Comparison of ENCODE assay signal across 8 cellular contexts in genomic region chr17:75205793-75206163, GRCh38. TPM values are rescaled to one million over a fixed set of nuclear protein-coding genes. Genes with fewer than 3 reads are reported as not detected.
DNase-seq lines count a peak whose midpoint lies in the region; ATAC-seq and TF ChIP-seq lines count a peak whose summit lies in the region.

No MANE protein-coding gene starts in this region.

- peaks cover 9% of the 10 kb centered on the region for H3K27me3 Mint-ChIP-seq in neural progenitor cell (ENCODE audit: insufficient read depth, low read depth)

- no peaks in the 10 kb centered on the region for H3K9me2 ChIP-seq in DOHH2 (replicated peaks; ENCODE audit: control insufficient read depth, low read length)
- no peaks in the 10 kb centered on the region for H3K9me2 ChIP-seq in Karpas-422 (replicated peaks; ENCODE audit: insufficient read depth, low read length)

- peaks cover 11% of the 10 kb centered on the region for H3K36me3 Mint-ChIP-seq in neural progenitor cell

- no peaks in the 10 kb centered on the region for H3K9me3 Mint-ChIP-seq in neural progenitor cell

- H4K20me1 ChIP-seq in DOHH2 (ENCODE audit: control insufficient read depth, insufficient read depth, low read depth, low read length): no peaks in the 10 kb centered on the region
- H4K20me1 ChIP-seq in Karpas-422 (ENCODE audit: insufficient read depth, low read depth, low read length): peaks cover 4% of the 10 kb centered on the region; the same call in 1 of the 2 replicates
- peaks cover 8% of the 10 kb centered on the region for H4K20me1 ChIP-seq in neural progenitor cell (ENCODE audit: low read depth)

- H3K27me3 ChIP-seq in DOHH2 (ENCODE audit: control insufficient read depth, low read length) (no peaks in the 10 kb centered on the region), Karpas-422 (ENCODE audit: low read length) (no peaks in the 10 kb centered on the region), dorsolateral prefrontal cortex (no peaks in the 10 kb centered on the region), neural progenitor cell (no peaks in the 10 kb centered on the region)

- H3F3A ChIP-seq in DOHH2 (ENCODE audit: control insufficient read depth, insufficient read depth): peaks cover 6% of the 10 kb centered on the region; the same call in 1 of the 2 replicates
- H3F3A ChIP-seq in neural progenitor cell (ENCODE audit: low read depth): peaks cover 21% of the 10 kb centered on the region

- peak overlapping the region; percentile 100 for H3K27ac Mint-ChIP-seq in neural progenitor cell

- peak overlapping the region; percentile 96 for H3K4me3 Mint-ChIP-seq in neural progenitor cell

- peaks cover 14% of the 10 kb centered on the region for H3K4me1 Mint-ChIP-seq in neural progenitor cell

- H3K4me2 ChIP-seq in DOHH2 (ENCODE audit: low read length): peak overlapping the region; percentile 79
- peak overlapping the region; percentile 88 for H3K4me2 ChIP-seq in Karpas-422 (ENCODE audit: low read depth, low read length, poor library complexity, severe bottlenecking)
- peak overlapping the region; percentile 99 for H3K4me2 ChIP-seq in neural progenitor cell

- intact Hi-C loops in dorsolateral prefrontal cortex (cut with DNase I): loop anchor here (1.0 to 10.0 kb wide), 3 partner anchors 22 to 171 kb away; no protein-coding TSS in a partner anchor

- ATAC-seq in HG02884 (IDR thresholded peaks at IDR 0.05; ENCODE audit: unreplicated experiment) (no peak), GM18498 (IDR thresholded peaks at IDR 0.05; ENCODE audit: unreplicated experiment) (no peak)

- H3K27ac ChIP-seq in DOHH2 (ENCODE audit: low read depth, low read length): peak overlapping the region; percentile 71
- peak overlapping the region; percentile 79 for H3K27ac ChIP-seq in Karpas-422 (ENCODE audit: low read length)
- H3K27ac ChIP-seq in dorsolateral prefrontal cortex: peak overlapping the region; percentile 94 to 100 (median 99)
- peak overlapping the region; percentile 100 for H3K27ac ChIP-seq in neural progenitor cell

- peak; percentile 10 for TF ChIP-seq CTCF in DOHH2 (IDR thresholded peaks at IDR 0.05; ENCODE audit: low read depth, low read length, poor library complexity, severe bottlenecking)
- peak in 10 of 56 donors; percentile 1 to 26 (median 6) for TF ChIP-seq CTCF in dorsolateral prefrontal cortex (IDR thresholded peaks at IDR 0.05 in 54 of 56, conservative IDR thresholded peaks at IDR 0.05 in 2 of 56; ENCODE audit: low read depth in 1 of 56, partially characterized antibody in 56 of 56)
- TF ChIP-seq CTCF in neural progenitor cell (IDR thresholded peaks at IDR 0.05): peak; percentile 32

- H3K79me2 ChIP-seq in DOHH2 (ENCODE audit: control insufficient read depth, low read length): peaks cover 67% of the 10 kb centered on the region
- H3K79me2 ChIP-seq in Karpas-422 (ENCODE audit: low read length): peaks cover 64% of the 10 kb centered on the region
- peaks cover 58% of the 10 kb centered on the region for H3K79me2 ChIP-seq in neural progenitor cell (ENCODE audit: low read depth)

- H3K36me3 ChIP-seq in DOHH2 (ENCODE audit: control insufficient read depth, low read length) (peaks cover 35% of the 10 kb centered on the region), Karpas-422 (ENCODE audit: insufficient read depth, low read length) (peaks cover 20% of the 10 kb centered on the region; the same call in 1 of the 2 replicates), neural progenitor cell (peaks cover 10% of the 10 kb centered on the region)

- peak overlapping the region; percentile 94 for H3K9ac ChIP-seq in Karpas-422 (ENCODE audit: low read length)
- H3K9ac ChIP-seq in neural progenitor cell: peak overlapping the region; percentile 97

- peak overlapping the region; percentile 88 for H2AFZ ChIP-seq in Karpas-422 (ENCODE audit: low read length)
- peak overlapping the region; percentile 81 for H2AFZ ChIP-seq in neural progenitor cell (replicated peaks)

- peaks cover 12% of the 10 kb centered on the region for H3K4me1 ChIP-seq in DOHH2 (ENCODE audit: control insufficient read depth, low read length)
- peaks cover 17% of the 10 kb centered on the region for H3K4me1 ChIP-seq in Karpas-422 (ENCODE audit: low read length)
- H3K4me1 ChIP-seq in neural progenitor cell: peaks cover 4% of the 10 kb centered on the region

- DNase-seq in Karpas-422 (no peak), dorsolateral prefrontal cortex (no peak), neural progenitor cell (ENCODE audit: low spot score) (no peak), HT-29 (ENCODE audit: low spot score) (no peak), SHP77 (lab: John Stamatoyannopoulos, UW) (no peak)

- H3K4me3 ChIP-seq in DOHH2 (ENCODE audit: low read length) (peak overlapping the region; percentile 88), Karpas-422 (ENCODE audit: low read length) (peak overlapping the region; percentile 95), dorsolateral prefrontal cortex (peak overlapping the region; percentile 68 to 100 (median 94)), neural progenitor cell (peak overlapping the region; percentile 80)

- H3K9me3 ChIP-seq in DOHH2 (ENCODE audit: control insufficient read depth, insufficient read depth, low read length) (no peaks in the 10 kb centered on the region), Karpas-422 (ENCODE audit: low read length) (no peaks in the 10 kb centered on the region), neural progenitor cell (ENCODE audit: low read depth) (no peaks in the 10 kb centered on the region)

RNA-seq across cellular contexts. Expression of gene NUP85, which starts 0.3 kb away (rescaled TPM):
- total RNA-seq in Karpas-422 (2014; rRNA removed; shearing (Covaris generic); ENCODE audit: low replicate concordance): 40.6 and 47.8 TPM in 2 replicates
- total RNA-seq in dorsolateral prefrontal cortex (10 to 100 TPM; 31.2 to 80.8 (median 50.2) TPM), neural progenitor cell (ENCODE audit: low replicate concordance) (58.2 and 88.6 TPM in 2 replicates)
- 60.3 and 61.7 TPM in 2 replicates for total RNA-seq in HT-29 (2014; rRNA removed; shearing (Covaris generic))

RNA-seq across cellular contexts. Expression of gene SUMO2, which starts 23.0 kb away (rescaled TPM):
- 136 and 177 TPM in 2 replicates for total RNA-seq in Karpas-422 (2014; rRNA removed; shearing (Covaris generic); ENCODE audit: low replicate concordance)
- total RNA-seq in dorsolateral prefrontal cortex (100 to 1,000 TPM; 161 to 320 (median 250) TPM), neural progenitor cell (ENCODE audit: low replicate concordance) (250 and 372 TPM in 2 replicates)
- total RNA-seq in HT-29 (2014; rRNA removed; shearing (Covaris generic)): 151 and 169 TPM in 2 replicates

RNA-seq across cellular contexts. Expression of gene JPT1, which starts 51.5 kb away (rescaled TPM):
- total RNA-seq in Karpas-422 (2014; rRNA removed; shearing (Covaris generic); ENCODE audit: low replicate concordance): 98.2 and 159 TPM in 2 replicates
- total RNA-seq in dorsolateral prefrontal cortex: 10 to 100 TPM; 20.4 to 90.4 (median 55.3) TPM
- total RNA-seq in neural progenitor cell (ENCODE audit: low replicate concordance): 236 and 286 TPM in 2 replicates
- total RNA-seq in HT-29 (2014; rRNA removed; shearing (Covaris generic)): 232 and 245 TPM in 2 replicates

RNA-seq across cellular contexts. Expression of gene GGA3, which starts 55.6 kb away (rescaled TPM):
- 23.4 and 45.1 TPM in 2 replicates for total RNA-seq in Karpas-422 (2014; rRNA removed; shearing (Covaris generic); ENCODE audit: low replicate concordance)
- total RNA-seq in dorsolateral prefrontal cortex: 10 to 100 TPM; 41.9 to 89.7 (median 60.2) TPM
- 28.0 and 37.3 TPM in 2 replicates for total RNA-seq in neural progenitor cell (ENCODE audit: low replicate concordance)
- 16.4 and 20.7 TPM in 2 replicates for total RNA-seq in HT-29 (2014; rRNA removed; shearing (Covaris generic))

RNA-seq across cellular contexts. Expression of gene MRPS7, which starts 55.9 kb away (rescaled TPM):
- 48.8 and 58.7 TPM in 2 replicates for total RNA-seq in Karpas-422 (2014; rRNA removed; shearing (Covaris generic); ENCODE audit: low replicate concordance)
- total RNA-seq in dorsolateral prefrontal cortex (10 to 100 TPM; 33.7 to 71.4 (median 51.1) TPM), neural progenitor cell (ENCODE audit: low replicate concordance) (43.3 and 48.7 TPM in 2 replicates)
- 77.5 and 77.7 TPM in 2 replicates for total RNA-seq in HT-29 (2014; rRNA removed; shearing (Covaris generic))
